ENCODE assay signal across 14 cellular contexts in genomic region chr6:20441921-20442320, GRCh38.
"Had no signal": no experiment of that assay in that cellular context is flagged by ENCODE, and none has a peak within 500 bp of the region (broad histone marks: within the 10 kb centered on the region; RNA-seq: fewer than 3 reads in every experiment).

No MANE protein-coding gene starts in this region.

- H3K27ac Mint-ChIP-seq: activated CD8-positive, alpha-beta T cell treated with anti-CD3 and anti-CD28 coated beads for 36 hours; natural killer cell; type B pancreatic cell had no signal

- H3K4me3 Mint-ChIP-seq: activated CD8-positive, alpha-beta T cell treated with anti-CD3 and anti-CD28 coated beads for 36 hours; activated T-cell treated with anti-CD3 and anti-CD28 coated beads, Interleukin-2, amount 50 U/mL, for 4 hours; natural killer cell; type B pancreatic cell had no signal

- H3K27ac ChIP-seq: psoas muscle had no signal

- FAIRE-seq: endometrium, islet of Langerhans had no signal

- H3K9me3 Mint-ChIP-seq: natural killer cell had no signal

- DNase-seq: activated CD8-positive, alpha-beta T cell treated with anti-CD3 and anti-CD28 coated beads for 36 hours; activated effector memory CD4-positive, alpha-beta T cell treated with Interleukin-2 at 50 U/mL for 16 hours; activated naive CD4-positive, alpha-beta T cell treated with anti-CD3 and anti-CD28 coated beads, Interleukin-2, amount 50 U/mL, for 16 hours; activated T-cell treated with anti-CD3 and anti-CD28 coated beads, Interleukin-2, amount 50 U/mL, for 4 hours; left ventricle myocardium superior; mesenchymal stem cell; natural killer cell; occipital lobe; psoas muscle; stimulated activated naive CD8-positive, alpha-beta T cell treated with anti-CD3 and anti-CD28 coated beads, Interleukin-15, Interleukin-2, amounts not matched to agents 100 U/mL and 50 U/mL, for 24 hours had no signal

- H3K4me3 ChIP-seq: psoas muscle had no signal

- ATAC-seq: activated CD8-positive, alpha-beta T cell treated with anti-CD3 and anti-CD28 coated beads for 36 hours; activated T-cell treated with anti-CD3 and anti-CD28 coated beads, Interleukin-2, amount 50 U/mL, for 4 hours; left ventricle myocardium superior; natural killer cell; sciatic nerve; stimulated activated naive CD8-positive, alpha-beta T cell treated with anti-CD3 and anti-CD28 coated beads, Interleukin-15, Interleukin-2, amounts not matched to agents 100 U/mL and 50 U/mL, for 24 hours had no signal

- H3K27me3 Mint-ChIP-seq: activated CD8-positive, alpha-beta T cell treated with anti-CD3 and anti-CD28 coated beads for 36 hours; type B pancreatic cell had no signal

- H3K9me3 ChIP-seq: psoas muscle had no signal
